In genomic region chr12:12934556-12934955, GRCh38 we compare ENCODE assay signal across 32 cellular contexts. TPM values are rescaled to one million over a fixed set of nuclear protein-coding genes. Genes with fewer than 3 reads are reported as not detected.
"Had no signal": no experiment of that assay in that cellular context is flagged by ENCODE, and none has a peak within 500 bp of the region (broad histone marks: within the 10 kb centered on the region; RNA-seq: fewer than 3 reads in every experiment).

No MANE protein-coding gene starts in this region.

- H3K27ac Mint-ChIP-seq: activated B cell treated with CpG ODN at 0.5 μM for 24 hours; activated CD4-positive, alpha-beta T cell treated with anti-CD3 and anti-CD28 coated beads for 36 hours; activated CD8-positive, alpha-beta T cell treated with anti-CD3 and anti-CD28 coated beads, Interleukin-2, amount 10 ng/mL, durations not matched to agents 7 days and 5 days; activated naive CD8-positive, alpha-beta T cell; immature natural killer cell; natural killer cell; stimulated activated effector memory CD8-positive, alpha-beta T cell treated with anti-CD3 and anti-CD28 coated beads, Interleukin-12 subunit alpha, Interleukin-12 subunit beta, amount 100 ng/mL, for 72 hours; stimulated activated naive CD8-positive, alpha-beta T cell treated with anti-CD3 and anti-CD28 coated beads, Interleukin-15, Interleukin-2, amounts not matched to agents 100 ng/mL and 50 ng/mL, for 24 hours; T-helper 2 cell treated with Interferon-gamma antibody and Interleukin-4, amounts not matched to agents 5 μg/mL and 100 μg/mL, for 36 hours had no signal

- H3K36me3 Mint-ChIP-seq: activated naive CD8-positive, alpha-beta T cell; immature natural killer cell; natural killer cell; stimulated activated effector memory CD8-positive, alpha-beta T cell treated with anti-CD3 and anti-CD28 coated beads, Interleukin-12 subunit alpha, Interleukin-12 subunit beta, amount 100 ng/mL, for 72 hours had no signal

- ATAC-seq: activated CD4-positive, alpha-beta T cell treated with anti-CD3 and anti-CD28 coated beads for 36 hours; activated CD8-positive, alpha-beta T cell treated with anti-CD3 and anti-CD28 coated beads, Interleukin-2, amount 10 ng/mL, durations not matched to agents 7 days and 5 days; gastroesophageal sphincter; left colon; natural killer cell; sciatic nerve; stimulated activated effector memory CD8-positive, alpha-beta T cell treated with anti-CD3 and anti-CD28 coated beads, Interleukin-12 subunit alpha, Interleukin-12 subunit beta, amount 100 ng/mL, for 72 hours had no signal

- H3K4me3 Mint-ChIP-seq: activated B cell treated with CpG ODN at 0.5 μM for 24 hours; activated CD4-positive, alpha-beta T cell treated with anti-CD3 and anti-CD28 coated beads for 36 hours; activated CD8-positive, alpha-beta T cell treated with anti-CD3 and anti-CD28 coated beads, Interleukin-2, amount 10 ng/mL, durations not matched to agents 7 days and 5 days; activated naive CD8-positive, alpha-beta T cell; immature natural killer cell; natural killer cell; stimulated activated effector memory CD8-positive, alpha-beta T cell treated with anti-CD3 and anti-CD28 coated beads, Interleukin-12 subunit alpha, Interleukin-12 subunit beta, amount 100 ng/mL, for 72 hours; stimulated activated naive CD8-positive, alpha-beta T cell treated with anti-CD3 and anti-CD28 coated beads, Interleukin-15, Interleukin-2, amounts not matched to agents 100 ng/mL and 50 ng/mL, for 24 hours; T-helper 2 cell treated with Interferon-gamma antibody and Interleukin-4, amounts not matched to agents 5 μg/mL and 100 μg/mL, for 36 hours had no signal

- H3K4me1 ChIP-seq: gastroesophageal sphincter, upper lobe of left lung had no signal

- H3K27ac ChIP-seq: coronary artery, gastroesophageal sphincter, neutrophil, upper lobe of left lung had no signal

- H3K27me3 ChIP-seq: dorsolateral prefrontal cortex, gastroesophageal sphincter, neutrophil, upper lobe of left lung had no signal

- H3K4me1 Mint-ChIP-seq: activated B cell treated with CpG ODN at 0.5 μM for 24 hours; activated CD4-positive, alpha-beta T cell treated with anti-CD3 and anti-CD28 coated beads for 36 hours; immature natural killer cell; natural killer cell; stimulated activated effector memory CD8-positive, alpha-beta T cell treated with anti-CD3 and anti-CD28 coated beads, Interleukin-12 subunit alpha, Interleukin-12 subunit beta, amount 100 ng/mL, for 72 hours had no signal

- H3K9me3 ChIP-seq: gastroesophageal sphincter, neutrophil, upper lobe of left lung had no signal

- H3K4me3 ChIP-seq: coronary artery, dorsolateral prefrontal cortex, gastroesophageal sphincter, upper lobe of left lung had no signal

- DNase-seq: activated B cell treated with CpG ODN at 0.5 μM for 24 hours; activated CD4-positive, alpha-beta T cell treated with anti-CD3 and anti-CD28 coated beads for 36 hours; activated CD8-positive, alpha-beta T cell treated with anti-CD3 and anti-CD28 coated beads, Interleukin-2, amount 10 ng/mL, durations not matched to agents 7 days and 5 days; activated effector memory CD4-positive, alpha-beta T cell treated with Interleukin-2 at 50 U/mL for 16 hours; activated naive CD4-positive, alpha-beta T cell treated with Interleukin-2 at 50 U/mL for 16 hours; anterior cingulate cortex; dorsolateral prefrontal cortex; effector memory CD4-positive, alpha-beta T cell; erythroblast; hypothalamus; immature natural killer cell; kidney; left colon; natural killer cell; small intestine; stimulated activated CD4-positive, alpha-beta T cell treated with anti-CD3 and anti-CD28 coated beads, Interleukin-4, amount 100 ng/mL, for 24 hours; T-helper 1 cell; upper lobe of left lung had no signal

- H3K27me3 Mint-ChIP-seq: activated CD4-positive, alpha-beta T cell treated with anti-CD3 and anti-CD28 coated beads for 36 hours; activated naive CD8-positive, alpha-beta T cell; progenitor cell of endocrine pancreas had no signal

- H3K36me3 ChIP-seq: gastroesophageal sphincter, neutrophil, upper lobe of left lung had no signal

- H3K9me3 Mint-ChIP-seq: activated B cell treated with CpG ODN at 0.5 μM for 24 hours; immature natural killer cell; natural killer cell; stimulated activated effector memory CD8-positive, alpha-beta T cell treated with anti-CD3 and anti-CD28 coated beads, Interleukin-12 subunit alpha, Interleukin-12 subunit beta, amount 100 ng/mL, for 72 hours; stimulated activated naive CD8-positive, alpha-beta T cell treated with anti-CD3 and anti-CD28 coated beads, Interleukin-15, Interleukin-2, amounts not matched to agents 100 ng/mL and 50 ng/mL, for 24 hours; T-helper 2 cell treated with Interferon-gamma antibody and Interleukin-4, amounts not matched to agents 5 μg/mL and 100 μg/mL, for 36 hours had no signal

RNA-seq across cellular contexts. Expression of gene GPRC5D, which starts 17.4 kb away (rescaled TPM):
- total RNA-seq: activated CD4-positive, alpha-beta T cell treated with anti-CD3 and anti-CD28 coated beads for 36 hours; activated CD8-positive, alpha-beta T cell treated with anti-CD3 and anti-CD28 coated beads, Interleukin-2, amount 10 ng/mL, durations not matched to agents 7 days and 5 days; cerebellum; fibroblast of lung; fibroblast of villous mesenchyme; gastroesophageal sphincter; osteocyte; progenitor cell of endocrine pancreas; renal cortical epithelial cell; sciatic nerve had no signal

RNA-seq across cellular contexts. Expression of gene GPRC5A, which starts 43.2 kb away (rescaled TPM):
- total RNA-seq: activated B cell treated with CpG ODN at 0.5 μM for 24 hours; activated CD8-positive, alpha-beta T cell treated with anti-CD3 and anti-CD28 coated beads, Interleukin-2, amount 10 ng/mL, durations not matched to agents 7 days and 5 days had no signal
- polyA plus RNA-seq: immature natural killer cell had no signal
